Comparison of ENCODE assay signal across 2 cellular contexts in the genomic region with DNA sequence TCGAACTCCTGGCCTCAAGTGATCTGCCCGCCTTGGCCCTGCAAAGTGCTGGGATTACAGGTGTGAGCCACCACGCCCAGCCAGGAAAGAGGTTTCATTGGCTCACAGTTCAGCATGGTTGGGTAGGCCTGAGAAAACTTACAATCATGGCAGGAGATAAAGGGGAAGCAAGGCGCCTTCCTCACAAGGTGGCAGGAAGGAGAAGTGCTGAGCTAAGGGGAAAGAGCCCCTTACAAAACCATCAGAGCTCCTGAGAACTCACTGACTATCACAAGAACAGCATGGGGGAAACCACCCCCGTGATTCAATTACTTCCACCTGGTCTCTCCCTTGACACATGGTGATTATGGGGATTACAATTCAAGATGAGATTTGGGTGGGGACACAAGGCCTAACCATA.
TF ChIP-seq lines count a peak whose summit lies in the region.

No MANE protein-coding gene starts in this region.

TF ChIP-seq in HepG2, 621 proteins besides CTCF, POLR2A, EP300 and RAD21:
- TF ChIP-seq MAFF (IDR thresholded peaks at IDR 0.05; ENCODE audit: low read depth, low read length) (peak; percentile 66; the same call in 1 of the 2 replicates), MAFK (conservative IDR thresholded peaks at IDR 0.05 in 1 of 2, IDR thresholded peaks at IDR 0.05 in 1 of 2; ENCODE audit: low read length in 2 of 2) (peak; percentile 50 to 84; a peak in 3 of 4 replicates), ZFP62 (CRISPR knock-in tag; IDR thresholded peaks at IDR 0.05) (no peak)

TF ChIP-seq in H1, 55 proteins besides CTCF, POLR2A, EP300 and RAD21:
- TF ChIP-seq RXRA (IDR thresholded peaks at IDR 0.05; ENCODE audit: insufficient read depth, low read depth, low read length) = no peak
- TF ChIP-seq SP1 (IDR thresholded peaks at IDR 0.05; ENCODE audit: low read depth, low read length) = no peak
- TF ChIP-seq ASH2L (IDR thresholded peaks at IDR 0.05; ENCODE audit: low read length) = no peak
- peak; percentile 36; the same call in 1 of the 2 replicates for TF ChIP-seq MAFK (IDR thresholded peaks at IDR 0.05; ENCODE audit: low read depth, low read length)
- no peak for TF ChIP-seq SAP30 (IDR thresholded peaks at IDR 0.05; ENCODE audit: insufficient read depth, insufficient replicate concordance, low read length)
- TF ChIP-seq SIRT6 (IDR thresholded peaks at IDR 0.05; ENCODE audit: low read length) = no peak
TF ChIP-seq in H1: peak in this region for 1.
